ENCODE assay signal across 8 cellular contexts in genomic region chr5:123460296-123460729, GRCh38. TPM values are rescaled to one million over a fixed set of nuclear protein-coding genes. Genes with fewer than 3 reads are reported as not detected.
DNase-seq lines count a peak whose midpoint lies in the region; FAIRE-seq and TF ChIP-seq lines count a peak whose summit lies in the region.

No MANE protein-coding gene starts in this region.

- H2AFZ ChIP-seq in endothelial cell of umbilical vein (ENCODE audit: low read depth, low read length) (no peak overlapping the region), GM23248 (no peak overlapping the region)

- POLR2A ChIA-PET in endothelial cell of umbilical vein (lab: Charles Lee): interaction anchor here (1.0 kb wide), 1 partner anchor 37 kb away, joined by 3 read pairs; no protein-coding TSS in a partner anchor

- intact Hi-C loops in endothelial cell of umbilical vein (cut with micrococcal nuclease): no loop called here

- H3K4me3 ChIP-seq in endothelial cell of umbilical vein (replicated peaks in 1 of 3; ENCODE audit: insufficient read depth in 1 of 3, low read depth in 1 of 3, low read length in 3 of 3): no peak overlapping the region
- H3K4me3 ChIP-seq in GM23248: no peak overlapping the region
- H3K4me3 ChIP-seq in MG63: no peak overlapping the region

- H3K79me2 ChIP-seq in endothelial cell of umbilical vein (ENCODE audit: control insufficient read depth, insufficient read depth, low read length) (no peaks in the 10 kb centered on the region), GM23248 (ENCODE audit: insufficient read depth) (no peaks in the 10 kb centered on the region)

- no peaks in the 10 kb centered on the region for H3K9me1 ChIP-seq in endothelial cell of umbilical vein (replicated peaks; ENCODE audit: control insufficient read depth, extremely low read depth, insufficient read depth, low read length)

- BruUV-seq in endothelial cell of umbilical vein (replicated peaks; lab: Mats Ljungman, UMichigan): no TSS peak

- peaks cover 8% of the 10 kb centered on the region for H3K4me1 ChIP-seq in endothelial cell of umbilical vein (ENCODE audit: control insufficient read depth, extremely low read depth, insufficient read depth, low read length)
- H3K4me1 ChIP-seq in GM23248 (ENCODE audit: insufficient read depth): no peaks in the 10 kb centered on the region

- H3K27me3 ChIP-seq in endothelial cell of umbilical vein (ENCODE audit: control insufficient read depth in 2 of 2, insufficient read depth in 2 of 2, low read length in 2 of 2) (no peaks in the 10 kb centered on the region), GM23248 (replicated peaks; ENCODE audit: insufficient read depth) (no peaks in the 10 kb centered on the region), MG63 (no peaks in the 10 kb centered on the region)

- H3K4me2 ChIP-seq in endothelial cell of umbilical vein (ENCODE audit: insufficient read depth, low read length): no peak overlapping the region
- no peak overlapping the region for H3K4me2 ChIP-seq in GM23248 (ENCODE audit: unreplicated experiment)

- H3K27ac ChIP-seq in endothelial cell of umbilical vein (ENCODE audit: insufficient read depth, low read depth, low read length) (no peak overlapping the region), GM23248 (no peak overlapping the region)

- peak; percentile 76 for FAIRE-seq in endothelial cell of umbilical vein (lab: Jason Lieb, UNC)

- no peaks in the 10 kb centered on the region for H3K9me3 ChIP-seq in endothelial cell of umbilical vein (replicated peaks; ENCODE audit: control insufficient read depth, insufficient read depth, low read length)
- H3K9me3 ChIP-seq in GM23248 (ENCODE audit: low read depth): no peaks in the 10 kb centered on the region
- H3K9me3 ChIP-seq in MG63: no peaks in the 10 kb centered on the region

- dilution Hi-C loops in endothelial cell of umbilical vein (cut with MboI; ENCODE audit: extremely low pct_ligation_motif_present, low sequenced_read_pairs): no loop called here

- 68 to 69% methylated on average over 2 of the region's 2 CpGs for WGBS in GM23248 (ENCODE audit: low coverage in 1 of 2, low lambda C conversion rate in 2 of 2, missing lambda C conversion rate in 2 of 2), 2 experiments

- no peaks in the 10 kb centered on the region for H4K20me1 ChIP-seq in endothelial cell of umbilical vein (replicated peaks; ENCODE audit: control insufficient read depth, extremely low read depth, insufficient read depth, low read length)
- H4K20me1 ChIP-seq in GM23248 (ENCODE audit: insufficient read depth): no peaks in the 10 kb centered on the region

- TF ChIP-seq POLR2A in endothelial cell of umbilical vein (IDR thresholded peaks at IDR 0.05; ENCODE audit: low read depth, low read length): no peak

- in situ Hi-C loops in SK-MEL-5 (cut with HindIII; ENCODE audit: low pct_unique_long_range_greater_than_20kb, low sequenced_read_pairs): no loop called here
- in situ Hi-C loops in GM23248 (cut with MboI): no loop called here

- no peaks in the 10 kb centered on the region for H3K36me3 ChIP-seq in endothelial cell of umbilical vein (ENCODE audit: control insufficient read depth in 2 of 2, extremely low read depth in 1 of 2, insufficient read depth in 2 of 2, low read length in 2 of 2)
- no peaks in the 10 kb centered on the region for H3K36me3 ChIP-seq in GM23248 (ENCODE audit: low read depth)
- H3K36me3 ChIP-seq in MG63: no peaks in the 10 kb centered on the region

- DNase-seq in activated T-cell treated with anti-CD3 and anti-CD28 coated beads for 48 hours (ENCODE audit: low read depth): peak; percentile 8
- DNase-seq in activated T-cell treated with anti-CD3 and anti-CD28 coated beads, Interleukin-2, amount 50 U/mL, for 48 hours: no peak
- DNase-seq in SK-MEL-5 (ENCODE audit: low read depth, low spot score): peak; percentile 23
- peak; percentile 94 for DNase-seq in endothelial cell of umbilical vein (ENCODE audit: low read depth, low spot score)
- DNase-seq in stimulated activated CD4-positive, alpha-beta T cell treated with anti-CD3 and anti-CD28 coated beads, TNF-alpha, amount 100 ng/mL, for 24 hours (ENCODE audit: low read depth in 3 of 3): peak in 2 of 3 experiments; percentile 18 to 31
- no peak for DNase-seq in GM23248
- DNase-seq in MG63: no peak
- DNase-seq in NCI-H524 treated with DMSO at 0.1 percent for 48 hours (lab: John Stamatoyannopoulos, UW): no peak

- CTCF ChIA-PET in endothelial cell of umbilical vein (lab: Charles Lee): interaction anchor here (1.5 kb wide), 1 partner anchor 37 kb away, joined by 8 read pairs; the partner anchor contains the start of gene CEP120

- H3K9me2 ChIP-seq in GM23248 (ENCODE audit: insufficient read depth): no peaks in the 10 kb centered on the region

- H3F3A ChIP-seq in GM23248 (ENCODE audit: insufficient read depth): no peaks in the 10 kb centered on the region

- no peak for TF ChIP-seq CTCF in endothelial cell of umbilical vein (IDR thresholded peaks at IDR 0.05; ENCODE audit: extremely low read depth in 1 of 2, insufficient read depth in 1 of 2, low read depth in 1 of 2, low read length in 2 of 2)

- H3K9ac ChIP-seq in endothelial cell of umbilical vein (replicated peaks; ENCODE audit: extremely low read depth, insufficient read depth, low read length) (no peak overlapping the region), GM23248 (no peak overlapping the region)

TF ChIP-seq in endothelial cell of umbilical vein, 7 proteins besides CTCF, POLR2A, EP300 and RAD21:
- TF ChIP-seq JUN (IDR thresholded peaks at IDR 0.05; ENCODE audit: borderline replicate concordance, insufficient read depth, insufficient read length, low read depth) (peak; percentile 69), MYC (IDR thresholded peaks at IDR 0.05; ENCODE audit: low read depth, low read length) (no peak), POLR2AphosphoS5 (IDR thresholded peaks at IDR 0.05; ENCODE audit: insufficient read depth, low read depth, low read length) (no peak), GATA2 (IDR thresholded peaks at IDR 0.05; ENCODE audit: insufficient read depth, insufficient read length, low read depth, low read length) (peak; percentile 82), EZH2 (IDR thresholded peaks at IDR 0.05; ENCODE audit: borderline replicate concordance, low read depth, low read length, severe bottlenecking) (no peak), MAX (IDR thresholded peaks at IDR 0.05; ENCODE audit: insufficient read depth, insufficient read length) (no peak), FOS (IDR thresholded peaks at IDR 0.05; ENCODE audit: borderline replicate concordance, insufficient read depth, low read length) (peak; percentile 69)

RNA-seq across cellular contexts. Expression of gene CEP120, which starts 37.1 kb away (rescaled TPM):
- 12.6 and 14.3 TPM in 2 replicates for total RNA-seq in SK-MEL-5 (2014; rRNA removed; shearing (Covaris generic))
- 9.1 and 13.7 TPM in 2 replicates for polyA plus RNA-seq in SK-MEL-5 (2015; cell fraction: cytosol; rRNA removed)
- polyA plus RNA-seq in SK-MEL-5 (2015; cell fraction: nucleus; rRNA removed): 19.6 and 20.1 TPM in 2 replicates
- total RNA-seq in endothelial cell of umbilical vein: 15.0 and 18.8 TPM in 2 replicates
- polyA plus RNA-seq in endothelial cell of umbilical vein (6.3 and 6.6 TPM in 2 replicates), GM23248 (2016; fragmentation: Nextera tagmentation; extraction: Ambion mirVana) (7.3 and 7.5 TPM in 2 replicates)
- polyA plus RNA-seq in endothelial cell of umbilical vein (2011; cell fraction: cytosol; rRNA removed): 6.8 and 8.4 TPM in 2 replicates
- 16.9 and 20.9 TPM in 2 replicates for polyA plus RNA-seq in endothelial cell of umbilical vein (2011; cell fraction: nucleus; rRNA removed)
- polyA plus RNA-seq in endothelial cell of umbilical vein (2012): 6.6 and 8.4 TPM in 2 replicates
- polyA minus RNA-seq in endothelial cell of umbilical vein: 43.9 TPM in 2 replicates
- 19.8 TPM for polyA minus RNA-seq in endothelial cell of umbilical vein (2011; cell fraction: cytosol; rRNA and poly(A)+ RNA removed)
- 40.2 and 40.3 TPM in 2 replicates for polyA minus RNA-seq in endothelial cell of umbilical vein (2011; cell fraction: nucleus; rRNA and poly(A)+ RNA removed)
- 16.4 and 19.3 TPM in 2 replicates for total RNA-seq in GM23248 (2014; rRNA removed; shearing (Covaris generic))
- total RNA-seq in MG63 (2014; rRNA removed; shearing (Covaris generic); ENCODE audit: low replicate concordance): 13.3 and 20.1 TPM in 2 replicates

RNA-seq across cellular contexts. Expression of gene CSNK1G3, which starts 51.7 kb away (rescaled TPM):
- total RNA-seq in SK-MEL-5 (2014; rRNA removed; shearing (Covaris generic)): 46.5 and 47.5 TPM in 2 replicates
- polyA plus RNA-seq in SK-MEL-5 (2015; cell fraction: cytosol; rRNA removed): 20.4 and 29.0 TPM in 2 replicates
- polyA plus RNA-seq in SK-MEL-5 (2015; cell fraction: nucleus; rRNA removed): 15.9 and 17.2 TPM in 2 replicates
- total RNA-seq in endothelial cell of umbilical vein: 33.0 and 35.9 TPM in 2 replicates
- polyA plus RNA-seq in endothelial cell of umbilical vein (7.4 and 10.4 TPM in 2 replicates), GM23248 (2016; fragmentation: Nextera tagmentation; extraction: Ambion mirVana) (29.5 and 37.4 TPM in 2 replicates)
- polyA plus RNA-seq in endothelial cell of umbilical vein (2011; cell fraction: cytosol; rRNA removed): 11.3 and 11.9 TPM in 2 replicates
- polyA plus RNA-seq in endothelial cell of umbilical vein (2011; cell fraction: nucleus; rRNA removed): 12.1 and 16.5 TPM in 2 replicates
- polyA plus RNA-seq in endothelial cell of umbilical vein (2012): 19.1 and 25.2 TPM in 2 replicates
- 15.6 and 17.8 TPM in 2 replicates for polyA minus RNA-seq in endothelial cell of umbilical vein
- polyA minus RNA-seq in endothelial cell of umbilical vein (2011; cell fraction: cytosol; rRNA and poly(A)+ RNA removed): 31.9 TPM
- polyA minus RNA-seq in endothelial cell of umbilical vein (2011; cell fraction: nucleus; rRNA and poly(A)+ RNA removed): 35.0 and 36.1 TPM in 2 replicates
- 63.2 and 79.9 TPM in 2 replicates for total RNA-seq in GM23248 (2014; rRNA removed; shearing (Covaris generic))
- 55.7 TPM in 2 replicates for total RNA-seq in MG63 (2014; rRNA removed; shearing (Covaris generic); ENCODE audit: low replicate concordance)

Comparison
In these comparisons a context has a peak if more than half of its experiments do, and no peak if none do; other contexts are left out.
1. DNase-seq: peak in activated T-cell treated with anti-CD3 and anti-CD28 coated beads for 48 hours (single experiment), SK-MEL-5 (single experiment), endothelial cell of umbilical vein (single experiment) and stimulated activated CD4-positive, alpha-beta T cell treated with anti-CD3 and anti-CD28 coated beads, TNF-alpha, amount 100 ng/mL, for 24 hours (2 of 3); none in activated T-cell treated with anti-CD3 and anti-CD28 coated beads, Interleukin-2, amount 50 U/mL, for 48 hours (0 of 2), GM23248 (single experiment), MG63 (single experiment) and NCI-H524 treated with DMSO at 0.1 percent for 48 hours (single experiment).